In genomic region chr2:119341684-119342083, GRCh38 we compare ENCODE assay signal across 3 cellular contexts.
A peak's percentile ranks its signal among the peaks of the same experiment; 100 is the strongest.
TF ChIP-seq lines count a peak whose summit lies in the region.

No MANE protein-coding gene starts in this region.

TF ChIP-seq in HEK293, 187 proteins besides CTCF, POLR2A, EP300 and RAD21:
- TF ChIP-seq ZNF10 (tag by site-specific recombination; IDR thresholded peaks at IDR 0.05) = peak; percentile 83
- TF ChIP-seq ZNF354C (tag by site-specific recombination; IDR thresholded peaks at IDR 0.05; ENCODE audit: borderline replicate concordance, low read depth) = no peak

TF ChIP-seq in GM12878, 131 proteins besides CTCF, POLR2A, EP300 and RAD21:
- no peak for TF ChIP-seq MEF2B (IDR thresholded peaks at IDR 0.05; ENCODE audit: partially characterized antibody, poor library complexity, severe bottlenecking)
- TF ChIP-seq IKZF1 (conservative IDR thresholded peaks at IDR 0.05) = no peak
- TF ChIP-seq SMC3 (IDR thresholded peaks at IDR 0.05; ENCODE audit: borderline replicate concordance, low read length) = no peak
- no peak for TF ChIP-seq BCLAF1 (IDR thresholded peaks at IDR 0.05)
- TF ChIP-seq BMI1 (IDR thresholded peaks at IDR 0.05; ENCODE audit: borderline replicate concordance) = no peak
- no peak for TF ChIP-seq SPI1 (IDR thresholded peaks at IDR 0.05; ENCODE audit: borderline replicate concordance, insufficient read depth, low read depth, low read length)
- TF ChIP-seq ZSCAN29 (IDR thresholded peaks at IDR 0.05) = no peak
- TF ChIP-seq PBX3 (IDR thresholded peaks at IDR 0.05; ENCODE audit: insufficient replicate concordance, low read depth, low read length) = no peak
- TF ChIP-seq ZNF24 (IDR thresholded peaks at IDR 0.05) = no peak
- no peak for TF ChIP-seq MYC (IDR thresholded peaks at IDR 0.05; ENCODE audit: insufficient read depth, insufficient read length, insufficient replicate concordance, low read length, severe bottlenecking)
- no peak for TF ChIP-seq HDGF (IDR thresholded peaks at IDR 0.05)
- no peak for TF ChIP-seq CBFB (IDR thresholded peaks at IDR 0.05; ENCODE audit: low read depth)
- no peak for TF ChIP-seq NRF1 (conservative IDR thresholded peaks at IDR 0.05; ENCODE audit: low read depth, low read length)
- TF ChIP-seq PML (IDR thresholded peaks at IDR 0.05; ENCODE audit: low read length) = no peak
- no peak for TF ChIP-seq JUNB (IDR thresholded peaks at IDR 0.05)
- no peak for TF ChIP-seq STAT1 (conservative IDR thresholded peaks at IDR 0.05)
- no peak for TF ChIP-seq POLR2AphosphoS5 (IDR thresholded peaks at IDR 0.05; ENCODE audit: low read length)
- no peak for TF ChIP-seq BHLHE40 (IDR thresholded peaks at IDR 0.05; ENCODE audit: borderline replicate concordance in 1 of 2, low read depth in 2 of 2, low read length in 1 of 2)
- no peak for TF ChIP-seq USF2 (IDR thresholded peaks at IDR 0.05; ENCODE audit: borderline replicate concordance, low read depth, low read length)
- TF ChIP-seq PAX8 (IDR thresholded peaks at IDR 0.05) = no peak

TF ChIP-seq in K562, 482 proteins besides CTCF, POLR2A, EP300 and RAD21:
- TF ChIP-seq ZNF134 (CRISPR knock-in tag; conservative IDR thresholded peaks at IDR 0.05) (peak; percentile 63; the same call in 1 of the 2 replicates), CBX8 (IDR thresholded peaks at IDR 0.05; ENCODE audit: borderline replicate concordance, extremely low read depth, low read depth, low read length, poor library complexity, severe bottlenecking) (no peak)
